In genomic region chr16:635573-636205, GRCh38 we compare ENCODE assay signal across 8 cellular contexts. TPM values are rescaled to one million over a fixed set of nuclear protein-coding genes. Genes with fewer than 3 reads are reported as not detected.
A peak's percentile ranks its signal among the peaks of the same experiment; 100 is the strongest.
DNase-seq lines count a peak whose midpoint lies in the region; ATAC-seq and TF ChIP-seq lines count a peak whose summit lies in the region.

No MANE protein-coding gene starts in this region.

- no peaks in the 10 kb centered on the region for H3K27me3 ChIP-seq in tibial nerve

- TF ChIP-seq CTCF in GM12875 (IDR thresholded peaks at IDR 0.05; ENCODE audit: borderline replicate concordance, insufficient read depth, low read depth, low read length) (no peak), tibial nerve (IDR thresholded peaks at IDR 0.05) (no peak)

- H3K36me3 Mint-ChIP-seq in activated naive CD8-positive, alpha-beta T cell treated with anti-CD3 and anti-CD28 coated beads, Interleukin-2, amount 10 ng/mL, durations not matched to agents 7 days and 5 days: no peaks in the 10 kb centered on the region

- no peak overlapping the region for H3K27ac Mint-ChIP-seq in activated naive CD8-positive, alpha-beta T cell treated with anti-CD3 and anti-CD28 coated beads, Interleukin-2, amount 10 ng/mL, durations not matched to agents 7 days and 5 days

- peaks cover 0 to 41% (median 26%) of the 10 kb centered on the region in 4 donors for H3K4me1 ChIP-seq in tibial nerve

- H3K36me3 ChIP-seq in tibial nerve: peaks cover 0 to 28% (median 4%) of the 10 kb centered on the region in 3 donors

- no peaks in the 10 kb centered on the region for H3K27me3 Mint-ChIP-seq in activated naive CD8-positive, alpha-beta T cell treated with anti-CD3 and anti-CD28 coated beads, Interleukin-2, amount 10 ng/mL, durations not matched to agents 7 days and 5 days

- TF ChIP-seq POLR2A in tibial nerve (IDR thresholded peaks at IDR 0.05): no peak

- WGBS in tibial nerve, 2 donors: 2 to 22% methylated on average over 9 to 21 of the region's 55 CpGs

- POLR2A ChIA-PET in activated naive CD8-positive, alpha-beta T cell treated with anti-CD3 and anti-CD28 coated beads, Interleukin-2, amount 10 ng/mL, durations not matched to agents 7 days and 5 days (lab: Charles Lee): interaction anchor here (0.6 to 2.5 kb wide), 14 partner anchors 13 to 588 kb away, joined by 3 to 13 read pairs (median 4); partner anchors contain the start of genes CAPN15, CHTF18, NHLRC4 and RHOT2

- no peaks in the 10 kb centered on the region for H3K9me3 ChIP-seq in tibial nerve

- no peaks in the 10 kb centered on the region for H3K9me3 Mint-ChIP-seq in activated naive CD8-positive, alpha-beta T cell treated with anti-CD3 and anti-CD28 coated beads, Interleukin-2, amount 10 ng/mL, durations not matched to agents 7 days and 5 days

- no peak for DNase-seq in activated naive CD8-positive, alpha-beta T cell treated with anti-CD3 and anti-CD28 coated beads, Interleukin-2, amount 10 ng/mL, durations not matched to agents 7 days and 5 days
- DNase-seq in left lobe of liver (ENCODE audit: low spot score): peak; percentile 53
- DNase-seq in tibial nerve (ENCODE audit: low spot score in 2 of 2): no peak
- DNase-seq in NCI-H128 (lab: John Stamatoyannopoulos, UW; ENCODE audit: unreplicated experiment): no peak
- DNase-seq in HUDEP-2 (lab: John Stamatoyannopoulos, UW; ENCODE audit: unreplicated experiment in 76 of 76): no peak

- peak overlapping the region; percentile 62 for H3K4me3 Mint-ChIP-seq in activated naive CD8-positive, alpha-beta T cell treated with anti-CD3 and anti-CD28 coated beads, Interleukin-2, amount 10 ng/mL, durations not matched to agents 7 days and 5 days

- H3K27ac ChIP-seq in tibial nerve: peak overlapping the region; percentile 92 to 100 (median 96)

- H3K4me1 Mint-ChIP-seq in activated naive CD8-positive, alpha-beta T cell treated with anti-CD3 and anti-CD28 coated beads, Interleukin-2, amount 10 ng/mL, durations not matched to agents 7 days and 5 days: peaks cover 6% of the 10 kb centered on the region

- no peak for TF ChIP-seq EP300 in tibial nerve (IDR thresholded peaks at IDR 0.05)

- ATAC-seq in HG03159 (IDR thresholded peaks at IDR 0.05; ENCODE audit: unreplicated experiment): peak; percentile 2
- ATAC-seq in activated naive CD8-positive, alpha-beta T cell treated with anti-CD3 and anti-CD28 coated beads, Interleukin-2, amount 10 ng/mL, durations not matched to agents 7 days and 5 days (ENCODE audit: low read depth): peak; percentile 10
- no peak for ATAC-seq in left lobe of liver
- ATAC-seq in GM18520 (IDR thresholded peaks at IDR 0.05; ENCODE audit: unreplicated experiment): no peak

- H3K4me3 ChIP-seq in GM12875 (ENCODE audit: low read depth, low read length): peak overlapping the region; percentile 78
- peak overlapping the region; percentile 63 to 94 (median 90) for H3K4me3 ChIP-seq in tibial nerve

RNA-seq across cellular contexts. Expression of gene METTL26, which starts 0.4 kb away (rescaled TPM):
- 10 to 100 TPM; 75.7 to 81.2 TPM for total RNA-seq in activated naive CD8-positive, alpha-beta T cell treated with anti-CD3 and anti-CD28 coated beads, Interleukin-2, amount 10 ng/mL, durations not matched to agents 7 days and 5 days
- 33.2 TPM for total RNA-seq in left lobe of liver
- total RNA-seq in tibial nerve: 100 to 1,000 TPM; 147 to 204 (median 176) TPM

RNA-seq across cellular contexts. Expression of gene WFIKKN1, which starts 4.9 kb away (rescaled TPM):
- under 1 TPM; 0.47 to 0.60 TPM for total RNA-seq in activated naive CD8-positive, alpha-beta T cell treated with anti-CD3 and anti-CD28 coated beads, Interleukin-2, amount 10 ng/mL, durations not matched to agents 7 days and 5 days
- total RNA-seq in left lobe of liver (0.96 TPM), tibial nerve (1 to 10 TPM in 3 of 4 donors, under 1 TPM in 1; 0.66 to 3.9 (median 1.8) TPM)

RNA-seq across cellular contexts. Expression of gene MCRIP2, which starts 5.9 kb away (rescaled TPM):
- 10 to 100 TPM; 35.4 to 43.0 TPM for total RNA-seq in activated naive CD8-positive, alpha-beta T cell treated with anti-CD3 and anti-CD28 coated beads, Interleukin-2, amount 10 ng/mL, durations not matched to agents 7 days and 5 days
- total RNA-seq in left lobe of liver (101 TPM), tibial nerve (10 to 100 TPM; 20.8 to 37.7 (median 32.4) TPM)

RNA-seq across cellular contexts. Expression of gene WDR90, which starts 13.5 kb away (rescaled TPM):
- total RNA-seq in activated naive CD8-positive, alpha-beta T cell treated with anti-CD3 and anti-CD28 coated beads, Interleukin-2, amount 10 ng/mL, durations not matched to agents 7 days and 5 days: 10 to 100 TPM; 73.2 to 79.1 TPM
- total RNA-seq in left lobe of liver: 17.2 TPM
- 10 to 100 TPM; 26.9 to 83.7 (median 54.1) TPM for total RNA-seq in tibial nerve

RNA-seq across cellular contexts. Expression of gene RHOT2, which starts 32.2 kb away (rescaled TPM):
- 100 to 1,000 TPM; 173 to 183 TPM for total RNA-seq in activated naive CD8-positive, alpha-beta T cell treated with anti-CD3 and anti-CD28 coated beads, Interleukin-2, amount 10 ng/mL, durations not matched to agents 7 days and 5 days
- total RNA-seq in left lobe of liver (57.9 TPM), tibial nerve (100 to 1,000 TPM in 3 of 4 donors, 10 to 100 TPM in 1; 68.6 to 188 (median 106) TPM)

Comparison
In these comparisons a context has a peak if more than half of its experiments do, and no peak if none do; other contexts are left out.
1. ATAC-seq: peak in HG03159 (single experiment) and activated naive CD8-positive, alpha-beta T cell treated with anti-CD3 and anti-CD28 coated beads, Interleukin-2, amount 10 ng/mL, durations not matched to agents 7 days and 5 days (single experiment); none in left lobe of liver (single experiment) and GM18520 (single experiment).